ENCODE assay signal across 12 cellular contexts in the genomic region with DNA sequence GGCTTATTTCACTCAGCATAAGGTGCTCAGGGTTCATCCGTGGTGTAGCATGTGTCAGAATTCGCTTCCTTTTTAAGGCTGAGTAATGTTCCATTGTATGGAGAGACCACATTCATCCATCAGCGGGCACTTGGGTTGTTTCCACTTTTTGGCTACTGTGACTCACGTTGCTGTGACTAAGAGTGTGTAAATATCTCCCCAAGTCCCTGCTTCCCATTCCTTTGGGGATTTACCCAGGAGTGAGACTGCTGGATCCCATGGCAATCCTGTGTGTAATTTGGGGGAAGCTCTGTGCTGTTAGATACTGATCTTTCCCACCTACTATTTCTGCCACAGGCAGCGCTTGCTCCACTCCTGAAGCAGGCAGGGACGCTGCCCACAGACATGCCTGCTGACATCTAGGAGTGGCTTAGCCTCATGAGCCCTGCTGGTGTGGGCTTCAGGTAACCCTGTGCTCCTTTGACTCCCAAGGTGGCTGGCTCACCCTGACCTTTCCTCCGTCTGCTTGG.
DNase-seq lines count a peak whose midpoint lies in the region; ATAC-seq and TF ChIP-seq lines count a peak whose summit lies in the region.
"Had no signal": no experiment of that assay in that cellular context is flagged by ENCODE, and none has a peak within 500 bp of the region (broad histone marks: within the 10 kb centered on the region; RNA-seq: fewer than 3 reads in every experiment).

No MANE protein-coding gene starts in this region.

- no peak overlapping the region for H3K4me3 Mint-ChIP-seq in activated naive CD4-positive, alpha-beta T cell treated with anti-CD3 and anti-CD28 coated beads for 36 hours
- H3K4me3 Mint-ChIP-seq in stimulated activated memory B cell treated with anti-CD40 and anti-IgM and Interleukin-4, amounts not matched to agents 10 μg/mL and 1 μg/mL and 100 μg/mL, for 72 hours = no peak overlapping the region
- H3K4me3 Mint-ChIP-seq: B cell had no signal

- no peaks in the 10 kb centered on the region for H3K9me3 Mint-ChIP-seq in activated naive CD4-positive, alpha-beta T cell treated with anti-CD3 and anti-CD28 coated beads, Interleukin-2, amount 50 U/mL, for 72 hours
- no peaks in the 10 kb centered on the region for H3K9me3 Mint-ChIP-seq in activated naive CD4-positive, alpha-beta T cell treated with anti-CD3 and anti-CD28 coated beads for 36 hours
- no peaks in the 10 kb centered on the region for H3K9me3 Mint-ChIP-seq in stimulated activated memory B cell treated with anti-CD40 and anti-IgM and Interleukin-4, amounts not matched to agents 10 μg/mL and 1 μg/mL and 100 μg/mL, for 72 hours

- CTCF ChIA-PET in activated naive CD4-positive, alpha-beta T cell treated with anti-CD3 and anti-CD28 coated beads for 36 hours (lab: Charles Lee) = no interaction called here

- ATAC-seq in activated naive CD4-positive, alpha-beta T cell treated with anti-CD3 and anti-CD28 coated beads, Interleukin-2, amount 50 U/mL, for 72 hours = peak; percentile 61 to 88
- peak; percentile 62 for ATAC-seq in SK-N-SH treated with all-trans-retinoic acid at 6 μM for 48 hours
- ATAC-seq in HG03378 (IDR thresholded peaks at IDR 0.05; ENCODE audit: unreplicated experiment) = no peak
- ATAC-seq in stimulated activated memory B cell treated with anti-CD40 and anti-IgM and Interleukin-4, amounts not matched to agents 10 μg/mL and 1 μg/mL and 100 μg/mL, for 72 hours = no peak

- no peaks in the 10 kb centered on the region for H3K27me3 Mint-ChIP-seq in activated naive CD4-positive, alpha-beta T cell treated with anti-CD3 and anti-CD28 coated beads for 36 hours (ENCODE audit: low read depth)
- H3K27me3 Mint-ChIP-seq in stimulated activated memory B cell treated with anti-CD40 and anti-IgM and Interleukin-4, amounts not matched to agents 10 μg/mL and 1 μg/mL and 100 μg/mL, for 72 hours = no peaks in the 10 kb centered on the region
- H3K27me3 Mint-ChIP-seq: B cell had no signal

- H3K4me1 Mint-ChIP-seq in activated naive CD4-positive, alpha-beta T cell treated with anti-CD3 and anti-CD28 coated beads for 36 hours (ENCODE audit: low read depth) = peaks cover 6% of the 10 kb centered on the region
- H3K4me1 Mint-ChIP-seq in stimulated activated memory B cell treated with anti-CD40 and anti-IgM and Interleukin-4, amounts not matched to agents 10 μg/mL and 1 μg/mL and 100 μg/mL, for 72 hours = peaks cover 8% of the 10 kb centered on the region

- intact Hi-C loops in activated naive CD4-positive, alpha-beta T cell treated with anti-CD3 and anti-CD28 coated beads for 36 hours (cut with micrococcal nuclease) = no loop called here
- intact Hi-C loops in posterior vena cava (cut with DNase I) = no loop called here

- DNase-seq in activated naive CD4-positive, alpha-beta T cell treated with anti-CD3 and anti-CD28 coated beads, Interleukin-2, amount 50 U/mL, for 72 hours (ENCODE audit: low spot score in 2 of 2) = no peak
- no peak for DNase-seq in activated naive CD4-positive, alpha-beta T cell treated with anti-CD3 and anti-CD28 coated beads for 36 hours
- DNase-seq in fibroblast of peridontal ligament (ENCODE audit: extremely low read depth) = peak; percentile 71
- peak; percentile 92 for DNase-seq in stromal cell of bone marrow (ENCODE audit: low read depth)
- DNase-seq in posterior vena cava (ENCODE audit: low spot score) = no peak
- DNase-seq: activated effector memory CD4-positive, alpha-beta T cell treated with Interleukin-2 at 50 U/mL for 16 hours; stimulated activated CD4-positive, alpha-beta T cell treated with anti-CD3 and anti-CD28 coated beads, Interleukin-4, amount 100 ng/mL, for 1 hour; WERI-Rb-1 had no signal

- H3K27ac Mint-ChIP-seq in activated naive CD4-positive, alpha-beta T cell treated with anti-CD3 and anti-CD28 coated beads, Interleukin-2, amount 50 U/mL, for 72 hours = peak overlapping the region in 1 of 2 donors; percentile 81
- no peak overlapping the region for H3K27ac Mint-ChIP-seq in activated naive CD4-positive, alpha-beta T cell treated with anti-CD3 and anti-CD28 coated beads for 36 hours
- H3K27ac Mint-ChIP-seq in stimulated activated memory B cell treated with anti-CD40 and anti-IgM and Interleukin-4, amounts not matched to agents 10 μg/mL and 1 μg/mL and 100 μg/mL, for 72 hours = no peak overlapping the region
- H3K27ac Mint-ChIP-seq: B cell had no signal

- H3K36me3 Mint-ChIP-seq in activated naive CD4-positive, alpha-beta T cell treated with anti-CD3 and anti-CD28 coated beads, Interleukin-2, amount 50 U/mL, for 72 hours = no peaks in the 10 kb centered on the region
- H3K36me3 Mint-ChIP-seq in activated naive CD4-positive, alpha-beta T cell treated with anti-CD3 and anti-CD28 coated beads for 36 hours (ENCODE audit: low read depth) = no peaks in the 10 kb centered on the region
- no peaks in the 10 kb centered on the region for H3K36me3 Mint-ChIP-seq in stimulated activated memory B cell treated with anti-CD40 and anti-IgM and Interleukin-4, amounts not matched to agents 10 μg/mL and 1 μg/mL and 100 μg/mL, for 72 hours

TF ChIP-seq in SK-N-SH treated with all-trans-retinoic acid at 6 μM for 48 hours, 23 proteins besides CTCF, POLR2A, EP300 and RAD21:
- 0 out of 2 replicates have a peak, but pooled peaks have one; percentile 34 for TF ChIP-seq ZC3H10 (CRISPR knock-in tag; IDR thresholded peaks at IDR 0.05)
- peak; percentile 57; the same call in 1 of the 2 replicates for TF ChIP-seq TOX (CRISPR knock-in tag; IDR thresholded peaks at IDR 0.05; ENCODE audit: borderline replicate concordance)
- no peak for TF ChIP-seq ESRRG (CRISPR knock-in tag; IDR thresholded peaks at IDR 0.05)

Comparison
In these comparisons a context has a peak if more than half of its experiments do, and no peak if none do; other contexts are left out.
1. ATAC-seq: peak in activated naive CD4-positive, alpha-beta T cell treated with anti-CD3 and anti-CD28 coated beads, Interleukin-2, amount 50 U/mL, for 72 hours (2 of 2) and SK-N-SH treated with all-trans-retinoic acid at 6 μM for 48 hours (single experiment); none in HG03378 (single experiment) and stimulated activated memory B cell treated with anti-CD40 and anti-IgM and Interleukin-4, amounts not matched to agents 10 μg/mL and 1 μg/mL and 100 μg/mL, for 72 hours (single experiment).
2. DNase-seq: peak in fibroblast of peridontal ligament (single experiment) and stromal cell of bone marrow (single experiment); none in activated naive CD4-positive, alpha-beta T cell treated with anti-CD3 and anti-CD28 coated beads, Interleukin-2, amount 50 U/mL, for 72 hours (0 of 2), activated naive CD4-positive, alpha-beta T cell treated with anti-CD3 and anti-CD28 coated beads for 36 hours (single experiment) and posterior vena cava (single experiment).